ENCODE assay signal across 25 cellular contexts in genomic region chr1:80961464-80962190, GRCh38.
A peak's percentile ranks its signal among the peaks of the same experiment; 100 is the strongest.
DNase-seq lines count a peak whose midpoint lies in the region; ATAC-seq, FAIRE-seq and TF ChIP-seq lines count a peak whose summit lies in the region.
"Had no signal": no experiment of that assay in that cellular context is flagged by ENCODE, and none has a peak within 500 bp of the region (broad histone marks: within the 10 kb centered on the region; RNA-seq: fewer than 3 reads in every experiment).

No MANE protein-coding gene starts in this region.

- intact Hi-C loops in HepG2 (cut with micrococcal nuclease; ENCODE audit: unreplicated experiment) = no loop called here

- in situ Hi-C loops in HepG2 (cut with HindIII; ENCODE audit: extremely low pct_ligation_motif_present, low pct_unique_long_range_greater_than_20kb) = no loop called here

- no peak for TF ChIP-seq POLR2A in HepG2 (IDR thresholded peaks at IDR 0.05; ENCODE audit: insufficient read depth in 1 of 2, low read depth in 2 of 2, low read length in 2 of 2)

- no peaks in the 10 kb centered on the region for H3F3A ChIP-seq in neural progenitor cell (ENCODE audit: low read depth)

- no peaks in the 10 kb centered on the region for H3K9me3 ChIP-seq in neural progenitor cell (ENCODE audit: low read depth)
- H3K9me3 ChIP-seq in HepG2 (ENCODE audit: low read length) = peaks cover 68% of the 10 kb centered on the region
- H3K9me3 ChIP-seq: gastrocnemius medialis had no signal

- ATAC-seq in HepG2 = no peak
- ATAC-seq: activated T-helper 17 cell treated with anti-CD3 and anti-CD28 coated beads, Interleukin-2, amount 50 U/mL, for 72 hours; gastrocnemius medialis; stimulated activated naive CD8-positive, alpha-beta T cell treated with anti-CD3 and anti-CD28 coated beads, Interleukin-15, Interleukin-2, amounts not matched to agents 100 U/mL and 50 U/mL, for 24 hours had no signal

- no peaks in the 10 kb centered on the region for H3K27me3 ChIP-seq in neural progenitor cell
- H3K27me3 ChIP-seq in HepG2 (ENCODE audit: control insufficient read depth in 1 of 2, insufficient read depth in 2 of 2, low read length in 2 of 2) = no peaks in the 10 kb centered on the region
- H3K27me3 ChIP-seq: gastrocnemius medialis had no signal

- no peaks in the 10 kb centered on the region for H3K4me1 Mint-ChIP-seq in neural progenitor cell
- H3K4me1 Mint-ChIP-seq: activated T-helper 17 cell treated with anti-CD3 and anti-CD28 coated beads, Interleukin-2, amount 50 U/mL, for 72 hours; CD8-positive, alpha-beta memory T cell; memory B cell had no signal

- H3K4me1 ChIP-seq in neural progenitor cell (no peaks in the 10 kb centered on the region), HepG2 (ENCODE audit: insufficient read depth, low read length) (no peaks in the 10 kb centered on the region)
- H3K4me1 ChIP-seq: gastrocnemius medialis had no signal

- no peaks in the 10 kb centered on the region for H3K36me3 ChIP-seq in neural progenitor cell
- H3K36me3 ChIP-seq in HepG2 (replicated peaks in 1 of 2; ENCODE audit: control insufficient read depth in 1 of 2, insufficient read depth in 2 of 2, low read length in 2 of 2) = no peaks in the 10 kb centered on the region
- H3K36me3 ChIP-seq: gastrocnemius medialis had no signal

- TF ChIP-seq EP300 in HepG2 (IDR thresholded peaks at IDR 0.05; ENCODE audit: low read depth in 2 of 2, low read length in 2 of 2) (no peak), HepG2 (CRISPR knock-in tag; IDR thresholded peaks at IDR 0.05; ENCODE audit: borderline replicate concordance) (no peak)

- H2AFZ ChIP-seq in neural progenitor cell (replicated peaks) (peak overlapping the region; percentile 2), HepG2 (ENCODE audit: low read length) (no peak overlapping the region)

- DNase-seq in DMS153 (lab: John Stamatoyannopoulos, UW) (peak; percentile 4), DMS153 treated with DMSO at 0.1 percent for 48 hours (lab: John Stamatoyannopoulos, UW; ENCODE audit: unreplicated experiment) (no peak), NCI-H2029 (lab: John Stamatoyannopoulos, UW) (peak; percentile 57), SHP77 treated with DMSO at 0.1 percent for 48 hours (lab: John Stamatoyannopoulos, UW) (peak; percentile 76), neural progenitor cell (ENCODE audit: low spot score) (peak; percentile 10), NCI-H1417 treated with DMSO at 0.1 percent for 48 hours (lab: John Stamatoyannopoulos, UW) (no peak), NOMO-1 (lab: John Stamatoyannopoulos, UW; ENCODE audit: unreplicated experiment in 2 of 2) (no peak), HepG2 (ENCODE audit: low spot score) (no peak)
- DNase-seq: activated CD4-positive, alpha-beta T cell treated with anti-CD3 and anti-CD28 coated beads, Interleukin-2, amount 50 U/mL, for 1 hour; AML-193; CD8-positive, alpha-beta memory T cell; cerebellar nuclear complex; DMS79 treated with DMSO at 0.1 percent for 48 hours; gastrocnemius medialis; NCI-H1092 treated with DMSO at 0.1 percent for 48 hours; NCI-H2227 treated with DMSO at 0.1 percent for 48 hours; nucleus accumbens; small intestine; stimulated activated CD4-positive, alpha-beta T cell treated with anti-CD3 and anti-CD28 coated beads, Interleukin-4, amount 100 ng/mL, for 1 hour; stimulated activated naive CD8-positive, alpha-beta T cell treated with anti-CD3 and anti-CD28 coated beads, Interleukin-15, Interleukin-2, amounts not matched to agents 100 U/mL and 50 U/mL, for 24 hours had no signal

- no peak for TF ChIP-seq CTCF in neural progenitor cell (IDR thresholded peaks at IDR 0.05)
- TF ChIP-seq CTCF in HepG2 (CRISPR knock-in tag; IDR thresholded peaks at IDR 0.05) = no peak

- H4K20me1 ChIP-seq in neural progenitor cell (ENCODE audit: low read depth) (no peaks in the 10 kb centered on the region), HepG2 (ENCODE audit: insufficient read depth, low read length) (no peaks in the 10 kb centered on the region)

- no peaks in the 10 kb centered on the region for H3K9me3 Mint-ChIP-seq in neural progenitor cell
- H3K9me3 Mint-ChIP-seq: activated T-helper 17 cell treated with anti-CD3 and anti-CD28 coated beads, Interleukin-2, amount 50 U/mL, for 72 hours; memory B cell had no signal

- H3K4me3 Mint-ChIP-seq in neural progenitor cell = no peak overlapping the region
- H3K4me3 Mint-ChIP-seq: activated naive CD8-positive, alpha-beta T cell; activated T-helper 17 cell treated with anti-CD3 and anti-CD28 coated beads, Interleukin-2, amount 50 U/mL, for 72 hours; CD8-positive, alpha-beta memory T cell; memory B cell had no signal

- H3K27me3 Mint-ChIP-seq in neural progenitor cell (ENCODE audit: insufficient read depth, low read depth) = peaks cover 2% of the 10 kb centered on the region
- H3K27me3 Mint-ChIP-seq: activated naive CD8-positive, alpha-beta T cell; activated T-helper 17 cell treated with anti-CD3 and anti-CD28 coated beads, Interleukin-2, amount 50 U/mL, for 72 hours; memory B cell had no signal

- H3K27ac ChIP-seq in neural progenitor cell (no peak overlapping the region), HepG2 (ENCODE audit: extremely low read length, insufficient read depth, low read length) (no peak overlapping the region)
- H3K27ac ChIP-seq: 22Rv1, gastrocnemius medialis had no signal

- no peak for FAIRE-seq in HepG2 (lab: Jason Lieb, UNC)
- FAIRE-seq: GM12891, small intestine had no signal

- WGBS in HepG2 (ENCODE audit: low lambda C conversion rate) = 16% methylated on average over 5 of the region's 5 CpGs

- H3K4me3 ChIP-seq in neural progenitor cell = no peak overlapping the region
- no peak overlapping the region for H3K4me3 ChIP-seq in HepG2 (replicated peaks in 1 of 3; ENCODE audit: insufficient read depth in 1 of 3, low read depth in 2 of 3, low read length in 3 of 3)
- H3K4me3 ChIP-seq: gastrocnemius medialis had no signal

- no TSS peak for BruUV-seq in HepG2 (replicated peaks; lab: Mats Ljungman, UMichigan)

- CTCF ChIA-PET in HepG2 (lab: Yijun Ruan, JAX; ENCODE audit: low intra/inter-chr PET ratio, low total read pairs) = no interaction called here

- H3K79me2 ChIP-seq in neural progenitor cell (ENCODE audit: low read depth) (no peaks in the 10 kb centered on the region), HepG2 (ENCODE audit: insufficient read depth, low read length) (no peaks in the 10 kb centered on the region)

- no peaks in the 10 kb centered on the region for H3K36me3 Mint-ChIP-seq in neural progenitor cell
- H3K36me3 Mint-ChIP-seq: activated naive CD8-positive, alpha-beta T cell; CD8-positive, alpha-beta memory T cell; memory B cell had no signal

- H3K27ac Mint-ChIP-seq in neural progenitor cell = no peak overlapping the region
- H3K27ac Mint-ChIP-seq: activated naive CD8-positive, alpha-beta T cell; activated T-helper 17 cell treated with anti-CD3 and anti-CD28 coated beads, Interleukin-2, amount 50 U/mL, for 72 hours; CD8-positive, alpha-beta memory T cell; memory B cell had no signal

- POLR2A ChIA-PET in HepG2 (lab: Yijun Ruan, JAX) = no interaction called here

- H3K9ac ChIP-seq in neural progenitor cell = no peak overlapping the region
- no peak overlapping the region for H3K9ac ChIP-seq in HepG2 (ENCODE audit: insufficient read depth, low read depth, low read length)

- no peak for TF ChIP-seq RAD21 in HepG2 (CRISPR knock-in tag; IDR thresholded peaks at IDR 0.05)

- H3K4me2 ChIP-seq in neural progenitor cell (no peak overlapping the region), HepG2 (ENCODE audit: low read depth, low read length) (no peak overlapping the region)

TF ChIP-seq in HepG2, 621 proteins besides CTCF, POLR2A, EP300 and RAD21:
- TF ChIP-seq EEA1 (CRISPR knock-in tag; IDR thresholded peaks at IDR 0.05; ENCODE audit: borderline replicate concordance) = no peak

Comparison
In these comparisons a context has a peak if more than half of its experiments do, and no peak if none do; other contexts are left out.
1. DNase-seq: peak in DMS153 (single experiment), NCI-H2029 (single experiment), SHP77 treated with DMSO at 0.1 percent for 48 hours (single experiment) and neural progenitor cell (single experiment); none in DMS153 treated with DMSO at 0.1 percent for 48 hours (single experiment), NCI-H1417 treated with DMSO at 0.1 percent for 48 hours (single experiment), NOMO-1 (0 of 2) and HepG2 (single experiment).